In genomic region chr2:165011199-165011598, GRCh38 we compare ENCODE assay signal across 1 cellular context.
TF ChIP-seq lines count a peak whose summit lies in the region.

No MANE protein-coding gene starts in this region.

TF ChIP-seq in GM23338, 12 proteins besides CTCF, POLR2A, EP300 and RAD21 (continued from another document):
- no peak for TF ChIP-seq ZNF462 (CRISPR knock-in tag; IDR thresholded peaks at IDR 0.05)
- no peak for TF ChIP-seq JUNB (IDR thresholded peaks at IDR 0.05; ENCODE audit: unreplicated experiment)
- no peak for TF ChIP-seq CREB1 (CRISPR knock-in tag; IDR thresholded peaks at IDR 0.05; ENCODE audit: low read depth)
TF ChIP-seq in GM23338: peak in this region for 0.
